In genomic region chr15:64093627-64094417, GRCh38 we compare ENCODE assay signal across 7 cellular contexts. TPM values are rescaled to one million over a fixed set of nuclear protein-coding genes. Genes with fewer than 3 reads are reported as not detected.
A peak's percentile ranks its signal among the peaks of the same experiment; 100 is the strongest.
DNase-seq lines count a peak whose midpoint lies in the region; ATAC-seq, FAIRE-seq and TF ChIP-seq lines count a peak whose summit lies in the region.

Gene CIAO2A (minus strand): TSS chr15:64093838. CDS start chr15:64093768, 70 bp downstream.

- ATAC-seq in GM18511 (IDR thresholded peaks at IDR 0.05; ENCODE audit: unreplicated experiment) (peak; percentile 70), HG03025 (IDR thresholded peaks at IDR 0.05; ENCODE audit: low FRiP score, unreplicated experiment) (peak; percentile 45), GM12878 (peak; percentile 74)

- WGBS in GM12878 (ENCODE audit: insufficient coverage, insufficient replicate concordance, low lambda C conversion rate, missing lambda C conversion rate) = under 1% methylated on average over 41 of the region's 41 CpGs

- SMC1A ChIA-PET in GM12878 (lab: Charles Lee; ENCODE audit: uncharacterized antibody, unreplicated experiment) = interaction anchor here (0.6 to 2.5 kb wide), 20 partner anchors 10 to 583 kb away, joined by 3 to 10 read pairs (median 3); no protein-coding TSS in a partner anchor

- H4K20me1 ChIP-seq in GM12878 (ENCODE audit: control insufficient read depth, insufficient read depth) = no peaks in the 10 kb centered on the region

- intact Hi-C loops in GM12878 (cut with micrococcal nuclease; ENCODE audit: unreplicated experiment) = loop anchor here (1.0 to 10.0 kb wide), 4 partner anchors 59 to 619 kb away; partner anchors contain the start of genes PCLAF, TRIP4 and USP3

- peak within 1 kb of the TSS; percentile 90 for H3K4me2 ChIP-seq in GM12878 (ENCODE audit: control insufficient read depth, insufficient read depth)

- no peak for TF ChIP-seq RAD21 in GM12878 (IDR thresholded peaks at IDR 0.05; ENCODE audit: insufficient read depth, low read depth, low read length)

- no peaks in the 10 kb centered on the region for H3K9me3 ChIP-seq in GM12878 (replicated peaks; ENCODE audit: control insufficient read depth, insufficient read depth, low read length)

- POLR2A ChIA-PET in GM12878 (lab: Charles Lee) = interaction anchor here (0.6 to 4.2 kb wide), 13 partner anchors 10 to 425 kb away, joined by 3 to 21 read pairs (median 4); partner anchors contain the start of genes PPIB and SNX22

- peak within 1 kb of the TSS; percentile 94 for H3K27ac ChIP-seq in GM12878 (ENCODE audit: control insufficient read depth, insufficient read depth)

- H3K4me3 ChIP-seq in GM12878 = peak within 1 kb of the TSS; percentile 96

- H3K27me3 ChIP-seq in GM12878 (replicated peaks in 1 of 2; ENCODE audit: control insufficient read depth in 2 of 2, insufficient read depth in 2 of 2, low read length in 1 of 2) = no peaks in the 10 kb centered on the region

- CTCF ChIA-PET in GM12878 (lab: Yijun Ruan, JAX) = interaction anchor here (0.8 to 7.2 kb wide), 18 partner anchors 8 to 495 kb away, joined by 3 to 73 read pairs (median 5); partner anchors contain the start of genes DAPK2 and PPIB

- peak within 1 kb of the TSS; percentile 85 for H3K9ac ChIP-seq in GM12878 (ENCODE audit: control insufficient read depth, insufficient read depth, low read length)

- RAD21 ChIA-PET in GM12878 (lab: Charles Lee; ENCODE audit: unreplicated experiment) = interaction anchor here (0.8 to 2.7 kb wide), 19 partner anchors 8 to 902 kb away, joined by 3 to 18 read pairs (median 4); partner anchors contain the start of gene PPIB

- TF ChIP-seq EP300 in GM12878 (IDR thresholded peaks at IDR 0.05; ENCODE audit: borderline replicate concordance in 1 of 2, control insufficient read depth in 1 of 2, low read depth in 2 of 2, low read length in 2 of 2) = no peak

- peaks cover 32% of the 10 kb centered on the region for H3K4me1 ChIP-seq in GM12878 (ENCODE audit: control insufficient read depth, insufficient read depth, low read length)

- H3K36me3 ChIP-seq in GM12878 (ENCODE audit: control insufficient read depth in 2 of 2, insufficient read depth in 2 of 2, low read length in 1 of 2) = no peaks in the 10 kb centered on the region; a peak in 1 of 4 replicates

- no peak for TF ChIP-seq CTCF in GM12878 (IDR thresholded peaks at IDR 0.05 in 2 of 3, conservative IDR thresholded peaks at IDR 0.05 in 1 of 3; ENCODE audit: control insufficient read depth in 2 of 3, extremely low read depth in 1 of 3, insufficient read depth in 1 of 3, low read depth in 3 of 3, low read length in 3 of 3)

- H2AFZ ChIP-seq in GM12878 (ENCODE audit: control insufficient read depth, low read depth, low read length) = peak within 1 kb of the TSS; percentile 98

- no TSS peak for BruUV-seq in GM12878 (replicated peaks; lab: Mats Ljungman, UMichigan)

- peak; percentile 96 for FAIRE-seq in GM12878 (lab: Jason Lieb, UNC)

- peaks cover 87% of the 10 kb centered on the region for H3K79me2 ChIP-seq in GM12878 (ENCODE audit: control insufficient read depth, insufficient read depth, low read length)

- DNase-seq in NCI-H2081 (lab: John Stamatoyannopoulos, UW) = peak; percentile 95 to 99
- peak; percentile 88 for DNase-seq in T1000 (lab: John Stamatoyannopoulos, UW)
- peak; percentile 99 for DNase-seq in GM12878 (ENCODE audit: low read depth, low spot score)
- peak; percentile 92 to 98 for DNase-seq in hippocampal formation (lab: John Stamatoyannopoulos, UW)
- DNase-seq in retina = peak; percentile 96

- peak; percentile 66; the same call in 1 of the 2 replicates for TF ChIP-seq POLR2A in GM12878 (IDR thresholded peaks at IDR 0.05; ENCODE audit: low read depth, low read length)

- in situ Hi-C loops in GM12878 (cut with MboI) = no loop called here

TF ChIP-seq in GM12878, 131 proteins besides CTCF, POLR2A, EP300 and RAD21 (continues in another document):
- TF ChIP-seq, protein P1, sequence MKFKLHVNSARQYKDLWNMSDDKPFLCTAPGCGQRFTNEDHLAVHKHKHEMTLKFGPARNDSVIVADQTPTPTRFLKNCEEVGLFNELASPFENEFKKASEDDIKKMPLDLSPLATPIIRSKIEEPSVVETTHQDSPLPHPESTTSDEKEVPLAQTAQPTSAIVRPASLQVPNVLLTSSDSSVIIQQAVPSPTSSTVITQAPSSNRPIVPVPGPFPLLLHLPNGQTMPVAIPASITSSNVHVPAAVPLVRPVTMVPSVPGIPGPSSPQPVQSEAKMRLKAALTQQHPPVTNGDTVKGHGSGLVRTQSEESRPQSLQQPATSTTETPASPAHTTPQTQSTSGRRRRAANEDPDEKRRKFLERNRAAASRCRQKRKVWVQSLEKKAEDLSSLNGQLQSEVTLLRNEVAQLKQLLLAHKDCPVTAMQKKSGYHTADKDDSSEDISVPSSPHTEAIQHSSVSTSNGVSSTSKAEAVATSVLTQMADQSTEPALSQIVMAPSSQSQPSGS (IDR thresholded peaks at IDR 0.05; ENCODE audit: low read length) = no peak
- no peak; the same call in 1 of the 2 replicates for TF ChIP-seq PML (IDR thresholded peaks at IDR 0.05; ENCODE audit: low read length)
- TF ChIP-seq USF2 (IDR thresholded peaks at IDR 0.05; ENCODE audit: borderline replicate concordance, low read depth, low read length) = no peak
- TF ChIP-seq YBX1 (IDR thresholded peaks at IDR 0.05) = no peak
- TF ChIP-seq MEF2A (IDR thresholded peaks at IDR 0.05; ENCODE audit: insufficient read depth, low read depth, low read length) = 0 out of 2 replicates have a peak, but pooled peaks have one; percentile 15
- 0 out of 2 replicates have a peak, but pooled peaks have one; percentile 2 for TF ChIP-seq DPF2 (IDR thresholded peaks at IDR 0.05)
- no peak for TF ChIP-seq PAX8 (IDR thresholded peaks at IDR 0.05)
- peak; percentile 59; the same call in 1 of the 2 replicates for TF ChIP-seq CHD1 (IDR thresholded peaks at IDR 0.05; ENCODE audit: low read depth, low read length)
- 0 out of 2 replicates have a peak, but pooled peaks have one; percentile 21 for TF ChIP-seq JUND (IDR thresholded peaks at IDR 0.05; ENCODE audit: low read depth, low read length)
- peak; percentile 95 for TF ChIP-seq CREB1 (IDR thresholded peaks at IDR 0.05; ENCODE audit: low read depth)
- TF ChIP-seq SRF (IDR thresholded peaks at IDR 0.05; ENCODE audit: low read depth in 2 of 2, low read length in 2 of 2) = no peak
- no peak for TF ChIP-seq FOS (IDR thresholded peaks at IDR 0.05; ENCODE audit: borderline replicate concordance, extremely low read depth, insufficient read length)
- no peak for TF ChIP-seq CBX3 (IDR thresholded peaks at IDR 0.05; ENCODE audit: borderline replicate concordance, low read depth)
- TF ChIP-seq ZZZ3 (IDR thresholded peaks at IDR 0.05; ENCODE audit: control insufficient read depth, insufficient read length, low read depth) = no peak
- TF ChIP-seq ZNF217 (IDR thresholded peaks at IDR 0.05) = no peak
- 0 out of 2 replicates have a peak, but pooled peaks have one; percentile 59 for TF ChIP-seq RB1 (IDR thresholded peaks at IDR 0.05; ENCODE audit: borderline replicate concordance)
- peak; percentile 89 for TF ChIP-seq CHD2 (IDR thresholded peaks at IDR 0.05; ENCODE audit: borderline replicate concordance, low read depth, low read length)
- TF ChIP-seq YY1 (IDR thresholded peaks at IDR 0.05; ENCODE audit: low read depth, low read length) = peak; percentile 52; the same call in 1 of the 2 replicates
- no peak for TF ChIP-seq SREBF2 (IDR thresholded peaks at IDR 0.05; ENCODE audit: low read length)
- peak; percentile 11; the same call in 1 of the 2 replicates for TF ChIP-seq RAD51 (IDR thresholded peaks at IDR 0.05)
- TF ChIP-seq BMI1 (IDR thresholded peaks at IDR 0.05; ENCODE audit: borderline replicate concordance) = no peak
- TF ChIP-seq NFIC (IDR thresholded peaks at IDR 0.05; ENCODE audit: low read depth, low read length) = no peak
- no peak for TF ChIP-seq FOXM1 (IDR thresholded peaks at IDR 0.05; ENCODE audit: low read depth, low read length)
- TF ChIP-seq, protein P2, sequence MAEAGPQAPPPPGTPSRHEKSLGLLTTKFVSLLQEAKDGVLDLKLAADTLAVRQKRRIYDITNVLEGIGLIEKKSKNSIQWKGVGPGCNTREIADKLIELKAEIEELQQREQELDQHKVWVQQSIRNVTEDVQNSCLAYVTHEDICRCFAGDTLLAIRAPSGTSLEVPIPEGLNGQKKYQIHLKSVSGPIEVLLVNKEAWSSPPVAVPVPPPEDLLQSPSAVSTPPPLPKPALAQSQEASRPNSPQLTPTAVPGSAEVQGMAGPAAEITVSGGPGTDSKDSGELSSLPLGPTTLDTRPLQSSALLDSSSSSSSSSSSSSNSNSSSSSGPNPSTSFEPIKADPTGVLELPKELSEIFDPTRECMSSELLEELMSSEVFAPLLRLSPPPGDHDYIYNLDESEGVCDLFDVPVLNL (IDR thresholded peaks at IDR 0.05; ENCODE audit: low read depth, low read length) = peak; percentile 80
- TF ChIP-seq NRF1 (conservative IDR thresholded peaks at IDR 0.05; ENCODE audit: low read depth, low read length) = no peak

RNA-seq across cellular contexts. Expression of gene CIAO2A, which starts in this region (rescaled TPM):
- 28.6 and 31.7 TPM in 2 replicates for total RNA-seq in GM12878 (2013; cell fraction: nucleolus; rRNA removed)
- total RNA-seq in GM12878 (2014; rRNA removed) (169 and 200 TPM in 2 replicates), GM12878 (2014; rRNA removed; fragmentation: Illumina TruSeq; extraction: Trizol) (159 and 160 TPM in 2 replicates), GM12878 (2021) (94.5 and 101 TPM in 2 replicates)
- 57.0 TPM for polyA plus RNA-seq in GM12878 (2011; ENCODE audit: low read depth)
- polyA plus RNA-seq in GM12878 (2011; rRNA removed) (209 and 341 TPM in 2 replicates), GM12878 (2014; fragmentation: Illumina TruSeq; extraction: Trizol) (132 and 138 TPM in 2 replicates), GM12878 (2014; fragmentation: Nextera tagmentation; extraction: Ambion mirVana) (100 to 1,000 TPM; 264 to 303 TPM), GM12878 (2014; rRNA removed) (164 and 198 TPM in 2 replicates), GM12878 (2016; fragmentation: Nextera tagmentation; extraction: Ambion mirVana) (100 to 1,000 TPM; 399 to 400 TPM)
- 67.5 and 68.0 TPM in 2 replicates for polyA plus RNA-seq in GM12878 (2011; cell fraction: cytosol; rRNA removed)
- polyA plus RNA-seq in GM12878 (2011; cell fraction: nucleus; rRNA removed) = 38.7 and 42.2 TPM in 2 replicates
- polyA plus RNA-seq in GM12878 (2012) = 108 and 116 TPM in 2 replicates
- polyA minus RNA-seq in GM12878 (2011; rRNA and poly(A)+ RNA removed) = 15.3 and 17.4 TPM in 2 replicates
- 13.8 and 19.2 TPM in 2 replicates for polyA minus RNA-seq in GM12878 (2011; cell fraction: cytosol; rRNA and poly(A)+ RNA removed)
- polyA minus RNA-seq in GM12878 (2011; cell fraction: nucleus; rRNA and poly(A)+ RNA removed) = 7.9 and 11.5 TPM in 2 replicates

Comparison
In these comparisons a context has a peak if more than half of its experiments do, and no peak if none do; other contexts are left out.
1. Peak in every context shown above with its lines: DNase-seq, ATAC-seq, H3K4me3 ChIP-seq and H3K27ac ChIP-seq.